In genomic region chr6:128400875-128401274, GRCh38 we compare ENCODE assay signal across 27 cellular contexts.
"Had no signal": no experiment of that assay in that cellular context is flagged by ENCODE, and none has a peak within 500 bp of the region (broad histone marks: within the 10 kb centered on the region; RNA-seq: fewer than 3 reads in every experiment).

No MANE protein-coding gene starts in this region.

- ATAC-seq: activated CD8-positive, alpha-beta T cell treated with anti-CD3 and anti-CD28 coated beads for 36 hours; activated naive CD8-positive, alpha-beta T cell treated with anti-CD3 and anti-CD28 coated beads, Interleukin-2, amount 50 U/mL, for 24 hours; activated T-cell treated with anti-CD3 and anti-CD28 coated beads, Interleukin-2, amount 50 U/mL, for 4 hours; activated T-helper 17 cell treated with anti-CD3 and anti-CD28 coated beads, Interleukin-2, amount 50 U/mL, for 72 hours; effector memory CD8-positive, alpha-beta T cell; heart left ventricle; left lung; mucosa of descending colon; right lobe of liver; stimulated activated naive CD8-positive, alpha-beta T cell treated with anti-CD3 and anti-CD28 coated beads, Interleukin-15, Interleukin-2, amounts not matched to agents 100 U/mL and 50 U/mL, for 24 hours had no signal

- H3K36me3 ChIP-seq: colonic mucosa, left lung, right lobe of liver, transverse colon had no signal

- H3K9me3 ChIP-seq: colonic mucosa, heart left ventricle, left lung, mucosa of descending colon, right lobe of liver, testis, transverse colon had no signal

- H3K27ac ChIP-seq: colonic mucosa, heart left ventricle, left lung, right lobe of liver, skin epidermis, testis, transverse colon had no signal

- H3K27me3 ChIP-seq: colonic mucosa, heart left ventricle, left lung, right lobe of liver, testis, transverse colon had no signal

- DNase-seq: activated B cell treated with CpG ODN at 0.5 μM for 24 hours; activated CD4-positive, alpha-beta T cell treated with anti-CD3 and anti-CD28 coated beads, Interleukin-2, amount 50 U/mL, for 1 hour; activated CD8-positive, alpha-beta T cell treated with anti-CD3 and anti-CD28 coated beads for 36 hours; activated gamma-delta T cell treated with Interleukin-2 at 50 U/mL for 16 hours; activated naive CD8-positive, alpha-beta T cell treated with anti-CD3 and anti-CD28 coated beads, Interleukin-2, amount 50 U/mL, for 24 hours; activated T-cell treated with anti-CD3 and anti-CD28 coated beads, Interleukin-2, amount 50 U/mL, for 4 hours; amygdala; cerebellar nuclear complex; colonic mucosa; effector memory CD8-positive, alpha-beta T cell; foreskin fibroblast; heart left ventricle; kidney glomerular epithelial cell; left lung; mucosa of descending colon; right lobe of liver; stimulated activated CD4-positive, alpha-beta T cell treated with anti-CD3 and anti-CD28 coated beads, Interleukin-12 subunit alpha, Interleukin-12 subunit beta, amount 100 ng/mL, for 4 hours; stimulated activated CD4-positive, alpha-beta T cell treated with anti-CD3 and anti-CD28 coated beads, Interleukin-4, amount 100 ng/mL, for 1 hour; stimulated activated naive CD8-positive, alpha-beta T cell treated with anti-CD3 and anti-CD28 coated beads, Interleukin-15, Interleukin-2, amounts not matched to agents 100 U/mL and 50 U/mL, for 24 hours; testis; transverse colon had no signal

- FAIRE-seq: bronchial epithelial cell, endothelial cell of umbilical vein, urothelium cell line had no signal

- H3K4me1 ChIP-seq: colonic mucosa, left lung, right lobe of liver, testis had no signal

- H3K4me3 ChIP-seq: colonic mucosa, heart left ventricle, left lung, lung, mucosa of descending colon, right lobe of liver, skin epidermis, testis, transverse colon had no signal
